In the genomic region with DNA sequence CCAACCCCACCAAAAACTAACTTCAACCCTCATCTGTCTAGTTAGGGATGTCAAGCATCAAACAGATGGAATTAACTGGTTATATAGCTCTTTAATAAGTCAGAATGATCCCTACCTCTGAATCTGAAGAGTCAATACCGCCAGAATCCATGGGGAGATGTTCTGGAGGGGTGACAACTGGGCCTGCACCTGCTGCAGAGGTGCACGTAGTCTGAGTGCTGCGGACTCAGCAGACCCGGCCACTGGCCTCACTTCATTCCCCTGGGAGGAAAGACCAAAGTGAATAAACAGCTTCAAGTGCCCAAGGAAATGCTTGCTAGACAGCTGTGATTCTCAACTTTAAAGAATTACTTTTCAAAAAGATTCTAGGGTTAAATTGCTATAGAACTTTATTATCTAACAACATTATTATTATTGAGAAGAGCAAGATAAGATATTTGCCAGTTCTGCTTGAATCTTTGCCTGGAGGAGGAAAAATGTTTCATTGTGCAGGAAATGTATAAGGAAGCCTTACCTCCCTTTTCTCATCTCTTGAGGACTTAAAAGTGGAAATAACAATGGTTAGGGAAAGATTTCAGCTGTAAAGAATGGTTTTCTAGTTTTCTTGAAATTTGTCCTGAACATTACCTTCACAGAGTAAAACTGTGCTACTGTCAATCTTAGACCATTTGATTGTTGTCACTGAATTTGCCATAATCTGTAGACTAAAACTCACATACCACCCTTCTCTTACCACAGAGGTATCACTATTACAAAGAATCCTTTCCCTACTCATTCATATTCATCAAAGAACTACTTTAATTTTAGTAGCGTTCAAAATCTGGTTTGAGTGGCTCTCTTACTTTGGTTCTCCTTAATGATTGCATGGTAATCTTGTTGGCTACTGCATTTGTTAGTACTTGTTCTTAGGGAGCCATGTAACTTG, we compare ENCODE assay signal across 1 cellular context.
TF ChIP-seq lines count a peak whose summit lies in the region.

No MANE protein-coding gene starts in this region.

TF ChIP-seq in endothelial cell of umbilical vein, 7 proteins besides CTCF, POLR2A, EP300 and RAD21:
- TF ChIP-seq MYC (IDR thresholded peaks at IDR 0.05; ENCODE audit: low read depth, low read length) (no peak), EZH2 (IDR thresholded peaks at IDR 0.05; ENCODE audit: borderline replicate concordance, low read depth, low read length, severe bottlenecking) (no peak), JUN (IDR thresholded peaks at IDR 0.05; ENCODE audit: borderline replicate concordance, insufficient read depth, insufficient read length, low read depth) (no peak), GATA2 (IDR thresholded peaks at IDR 0.05; ENCODE audit: insufficient read depth, insufficient read length, low read depth, low read length) (no peak), POLR2AphosphoS5 (IDR thresholded peaks at IDR 0.05; ENCODE audit: insufficient read depth, low read depth, low read length) (no peak), FOS (IDR thresholded peaks at IDR 0.05; ENCODE audit: borderline replicate concordance, insufficient read depth, low read length) (no peak)
- TF ChIP-seq, protein P1, sequence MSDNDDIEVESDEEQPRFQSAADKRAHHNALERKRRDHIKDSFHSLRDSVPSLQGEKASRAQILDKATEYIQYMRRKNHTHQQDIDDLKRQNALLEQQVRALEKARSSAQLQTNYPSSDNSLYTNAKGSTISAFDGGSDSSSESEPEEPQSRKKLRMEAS (IDR thresholded peaks at IDR 0.05; ENCODE audit: insufficient read depth, insufficient read length), result no peak
